14 cellular contexts compared by ENCODE assay signal in the genomic region with DNA sequence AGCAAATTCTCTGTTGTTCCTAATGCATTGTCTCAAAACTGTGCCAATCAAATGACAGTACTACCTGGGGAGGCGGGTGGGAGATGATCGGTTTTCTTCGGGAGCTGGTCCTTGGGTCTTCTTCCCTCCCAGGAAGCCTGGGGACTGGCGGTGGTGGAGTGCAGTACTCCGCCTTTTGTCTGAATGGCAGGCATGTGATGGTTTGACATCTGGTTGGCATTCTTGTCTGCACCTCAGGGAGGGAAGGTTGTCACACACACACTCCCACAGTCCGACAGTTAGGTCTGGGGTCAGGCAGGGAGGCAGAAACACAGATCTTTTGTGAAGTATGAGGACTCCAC.
"Had no signal": no experiment of that assay in that cellular context is flagged by ENCODE, and none has a peak within 500 bp of the region (broad histone marks: within the 10 kb centered on the region; RNA-seq: fewer than 3 reads in every experiment).

No MANE protein-coding gene starts in this region.

- H3K36me3 ChIP-seq: heart right ventricle, pancreas, tibial nerve, uterus had no signal

- H3K27ac ChIP-seq: heart right ventricle, tibial nerve, uterus had no signal

- DNase-seq: activated CD4-positive, alpha-beta T cell treated with anti-CD3 and anti-CD28 coated beads, Interleukin-2, amount 50 U/mL, for 1 hour; activated CD4-positive, CD25-positive, alpha-beta regulatory T cell; activated naive CD8-positive, alpha-beta T cell treated with anti-CD3 and anti-CD28 coated beads for 36 hours; effector memory CD8-positive, alpha-beta T cell; heart right ventricle; left colon; midbrain; naive B cell; pancreas; small intestine; stimulated activated CD4-positive, alpha-beta T cell treated with anti-CD3 and anti-CD28 coated beads, Interleukin-4, amount 100 ng/mL, for 24 hours; stimulated activated naive CD4-positive, alpha-beta T cell; uterus had no signal

- H3K27me3 ChIP-seq: pancreas, tibial nerve, uterus had no signal

- H3K4me3 ChIP-seq: heart right ventricle, pancreas, tibial nerve, uterus had no signal

- ATAC-seq: effector memory CD8-positive, alpha-beta T cell; left colon had no signal

- H3K9me3 ChIP-seq: heart right ventricle, pancreas, tibial nerve, uterus had no signal

- H3K4me1 ChIP-seq: heart right ventricle, pancreas, tibial nerve, uterus had no signal
